Comparison of ENCODE assay signal across 17 cellular contexts in genomic region chr2:221467610-221468009, GRCh38.
DNase-seq lines count a peak whose midpoint lies in the region; ATAC-seq, FAIRE-seq and TF ChIP-seq lines count a peak whose summit lies in the region.
"Had no signal": no experiment of that assay in that cellular context is flagged by ENCODE, and none has a peak within 500 bp of the region (broad histone marks: within the 10 kb centered on the region; RNA-seq: fewer than 3 reads in every experiment).

No MANE protein-coding gene starts in this region.

- H3K36me3 ChIP-seq in Loucy (ENCODE audit: insufficient read depth, low read length) (no peaks in the 10 kb centered on the region), bronchial epithelial cell (ENCODE audit: control insufficient read depth, insufficient read depth, low read length) (no peaks in the 10 kb centered on the region), sigmoid colon (no peaks in the 10 kb centered on the region)

- no peaks in the 10 kb centered on the region for H3K27me3 ChIP-seq in Loucy (ENCODE audit: insufficient read depth, low read length, poor library complexity, severe bottlenecking)
- H3K27me3 ChIP-seq in bronchial epithelial cell (ENCODE audit: control insufficient read depth, insufficient read depth, low read length): no peaks in the 10 kb centered on the region
- no peaks in the 10 kb centered on the region for H3K27me3 ChIP-seq in sigmoid colon

- H3K4me3 ChIP-seq in Loucy (ENCODE audit: low read length, poor library complexity, severe bottlenecking) (peak overlapping the region; percentile 6), bronchial epithelial cell (ENCODE audit: low read depth, low read length) (no peak overlapping the region), sigmoid colon (no peak overlapping the region)
- H3K4me3 ChIP-seq: K562 had no signal

- peak overlapping the region; percentile 25 for H3K9ac ChIP-seq in Loucy (ENCODE audit: low read depth, low read length, poor library complexity, severe bottlenecking)

- H3K4me1 ChIP-seq in Loucy (ENCODE audit: insufficient read depth, low read length, poor library complexity, severe bottlenecking) (peaks cover 92% of the 10 kb centered on the region), sigmoid colon (peaks cover 0 to 43% (median 24%) of the 10 kb centered on the region in 4 donors)

- FAIRE-seq in bronchial epithelial cell (lab: Jason Lieb, UNC): peak; percentile 36
- FAIRE-seq: frontal cortex, K562 had no signal

- no peak for TF ChIP-seq EP300 in sigmoid colon (IDR thresholded peaks at IDR 0.05)

- H2AFZ ChIP-seq in Loucy (ENCODE audit: low read length): peak overlapping the region; percentile 32; the same call in 1 of the 2 replicates

- H3K4me2 ChIP-seq in Loucy (ENCODE audit: low read depth, low read length, poor library complexity, severe bottlenecking): peak overlapping the region; percentile 81

- TF ChIP-seq CTCF in Loucy (conservative IDR thresholded peaks at IDR 0.05; ENCODE audit: low read length): no peak
- no peak for TF ChIP-seq CTCF in bronchial epithelial cell (IDR thresholded peaks at IDR 0.05; ENCODE audit: insufficient read depth, low read length, severe bottlenecking)
- TF ChIP-seq CTCF in sigmoid colon (IDR thresholded peaks at IDR 0.05): no peak

- H3K27ac ChIP-seq in sigmoid colon: peak overlapping the region in 3 of 4 donors; percentile 33 to 55 (median 49)

- no peak for ATAC-seq in HG03565 (IDR thresholded peaks at IDR 0.05; ENCODE audit: unreplicated experiment)
- no peak for ATAC-seq in GM19397 (IDR thresholded peaks at IDR 0.05; ENCODE audit: unreplicated experiment)
- ATAC-seq: K562; SK-N-SH treated with all-trans-retinoic acid at 6 μM for 48 hours; stimulated activated effector memory CD8-positive, alpha-beta T cell treated with anti-CD3 and anti-CD28 coated beads, Interleukin-12 subunit alpha, Interleukin-12 subunit beta, amount 100 ng/mL, for 72 hours had no signal

- WGBS in sigmoid colon, 2 donors: 71 to 88% methylated on average over 2 of the region's 2 CpGs

- H4K20me1 ChIP-seq in Loucy (ENCODE audit: insufficient read depth, low read length, poor library complexity, severe bottlenecking): no peaks in the 10 kb centered on the region

- intact Hi-C loops in sigmoid colon (cut with DNase I): no loop called here

- no peaks in the 10 kb centered on the region for H3K9me2 ChIP-seq in Loucy (replicated peaks; ENCODE audit: low read depth, low read length)

- no peaks in the 10 kb centered on the region for H3K9me3 ChIP-seq in Loucy (ENCODE audit: insufficient read depth, low read depth, low read length)
- H3K9me3 ChIP-seq in sigmoid colon: no peaks in the 10 kb centered on the region

- DNase-seq in bronchial epithelial cell (ENCODE audit: low read depth): peak; percentile 79
- peak; percentile 29 for DNase-seq in globus pallidus (ENCODE audit: low spot score)
- no peak for DNase-seq in sigmoid colon
- no peak for DNase-seq in stimulated activated naive CD4-positive, alpha-beta T cell (lab: John Stamatoyannopoulos, UW)
- no peak for DNase-seq in DMS 273 (lab: John Stamatoyannopoulos, UW; ENCODE audit: unreplicated experiment)
- DNase-seq: activated naive CD4-positive, alpha-beta T cell treated with anti-CD3 and anti-CD28 coated beads, Interleukin-2, amount 10 ng/mL, durations not matched to agents 7 days and 5 days; GDM1; NCI-H1436 treated with DMSO at 0.1 percent for 48 hours; NCI-H345; stimulated activated CD4-positive, alpha-beta T cell treated with anti-CD3 and anti-CD28 coated beads, Interleukin-4, amount 100 ng/mL, for 4 hours had no signal

- TF ChIP-seq POLR2A in sigmoid colon (IDR thresholded peaks at IDR 0.05): no peak

- H3K79me2 ChIP-seq in Loucy (ENCODE audit: insufficient read depth, low read length): no peaks in the 10 kb centered on the region

- H3F3A ChIP-seq in Loucy (ENCODE audit: low read depth): no peaks in the 10 kb centered on the region

Comparison
In these comparisons a context has a peak if more than half of its experiments do, and no peak if none do; other contexts are left out.
1. DNase-seq: peak in bronchial epithelial cell (single experiment) and globus pallidus (single experiment); none in sigmoid colon (single experiment), stimulated activated naive CD4-positive, alpha-beta T cell (0 of 6) and DMS 273 (single experiment).